ENCODE assay signal across 8 cellular contexts in the genomic region with DNA sequence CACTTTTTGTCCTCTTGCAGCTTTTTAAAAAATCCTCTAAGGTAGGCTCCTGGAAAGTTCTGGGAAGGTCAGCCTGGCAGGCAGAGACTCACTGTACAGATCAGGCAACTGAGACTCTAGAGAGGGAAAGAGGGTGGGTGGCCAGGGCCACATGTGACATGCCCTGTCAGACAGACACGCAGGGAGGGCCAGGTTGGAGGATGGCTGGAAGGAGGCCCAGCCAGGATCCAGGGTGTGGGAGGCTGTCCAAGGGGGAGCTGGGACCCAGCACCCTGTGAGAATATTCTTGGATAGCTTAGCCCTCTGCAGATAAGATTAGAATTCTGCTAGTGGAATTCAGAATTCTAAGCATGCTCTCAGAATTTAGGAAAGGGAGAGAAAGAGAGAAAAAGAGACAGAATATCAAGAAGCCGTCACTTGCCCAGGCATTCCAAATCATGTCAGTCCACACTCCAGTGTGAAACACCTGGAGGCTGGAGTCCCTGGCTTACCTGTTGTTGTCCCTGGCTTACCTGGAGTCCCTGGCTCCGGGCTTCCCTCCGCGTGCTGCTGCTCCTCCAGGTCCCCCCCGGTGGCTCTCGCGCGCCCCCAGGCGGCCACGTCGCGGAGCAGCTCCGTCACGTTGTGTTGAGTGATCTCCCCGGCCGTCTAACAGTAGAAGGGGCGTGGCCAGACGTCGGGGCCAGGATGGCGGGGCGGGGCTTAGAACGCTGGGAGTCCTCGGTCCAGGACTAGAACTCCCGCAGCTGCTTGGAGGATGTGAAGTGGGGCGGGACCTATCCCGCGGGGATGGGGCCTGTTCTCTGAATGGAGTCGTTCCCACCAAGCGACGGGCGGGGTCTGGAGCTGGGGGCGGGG. TPM values are rescaled to one million over a fixed set of nuclear protein-coding genes. Genes with fewer than 3 reads are reported as not detected.
A peak's percentile ranks its signal among the peaks of the same experiment; 100 is the strongest.
DNase-seq lines count a peak whose midpoint lies in the region; ATAC-seq and TF ChIP-seq lines count a peak whose summit lies in the region.

No MANE protein-coding gene starts in this region.

- no peaks in the 10 kb centered on the region for H3K9me3 Mint-ChIP-seq in activated CD8-positive, alpha-beta T cell treated with anti-CD3 and anti-CD28 coated beads, Interleukin-2, amount 10 ng/mL, durations not matched to agents 7 days and 5 days (ENCODE audit: insufficient read depth)
- no peaks in the 10 kb centered on the region for H3K9me3 Mint-ChIP-seq in memory B cell

- no peaks in the 10 kb centered on the region for H3K36me3 ChIP-seq in HUES6 (ENCODE audit: control insufficient read depth, insufficient read depth, low read length)

- POLR2A ChIA-PET in activated CD8-positive, alpha-beta T cell treated with anti-CD3 and anti-CD28 coated beads, Interleukin-2, amount 10 ng/mL, durations not matched to agents 7 days and 5 days (lab: Charles Lee): interaction anchor here (0.5 to 0.6 kb wide), 2 partner anchors 97 to 511 kb away, joined by 3 read pairs; a partner anchor contains a TSS

- no peak overlapping the region for H3K27ac ChIP-seq in HUES6 (ENCODE audit: low read depth, low read length)

- H3K9me3 ChIP-seq in HUES6 (ENCODE audit: control insufficient read depth, insufficient read depth, low read depth, low read length): no peaks in the 10 kb centered on the region

- H3K4me3 ChIP-seq in GM12865 (ENCODE audit: low read depth, low read length): no peak overlapping the region
- H3K4me3 ChIP-seq in HUES6 (ENCODE audit: low read depth, low read length): peak overlapping the region; percentile 60

- H3K9ac ChIP-seq in HUES6 (ENCODE audit: low read length): no peak overlapping the region

- ATAC-seq in activated CD8-positive, alpha-beta T cell treated with anti-CD3 and anti-CD28 coated beads, Interleukin-2, amount 10 ng/mL, durations not matched to agents 7 days and 5 days: peak; percentile 94
- ATAC-seq in memory B cell (ENCODE audit: low read depth): peak; percentile 90
- no peak for ATAC-seq in HG03378 (IDR thresholded peaks at IDR 0.05; ENCODE audit: unreplicated experiment)

- peaks cover 25% of the 10 kb centered on the region for H3K4me1 ChIP-seq in HUES6 (ENCODE audit: control insufficient read depth, insufficient read depth, low read length)

- H3K36me3 Mint-ChIP-seq in activated CD8-positive, alpha-beta T cell treated with anti-CD3 and anti-CD28 coated beads, Interleukin-2, amount 10 ng/mL, durations not matched to agents 7 days and 5 days (ENCODE audit: low read depth): no peaks in the 10 kb centered on the region
- H3K36me3 Mint-ChIP-seq in memory B cell: peaks cover 2% of the 10 kb centered on the region

- DNase-seq in GM12865 (ENCODE audit: low read depth) (peak; percentile 90), NOMO-1 treated with dmso at 0.1 percent for 144 hours (lab: John Stamatoyannopoulos, UW; ENCODE audit: unreplicated experiment) (peak; percentile 88), ecto neural progenitor cell (ENCODE audit: low spot score) (peak; percentile 96), memory B cell (ENCODE audit: low spot score in 2 of 2) (peak; percentile 76 to 80)
- DNase-seq in activated CD8-positive, alpha-beta T cell treated with anti-CD3 and anti-CD28 coated beads, Interleukin-2, amount 10 ng/mL, durations not matched to agents 7 days and 5 days: peak; percentile 93
- DNase-seq in stimulated activated CD8-positive, alpha-beta memory T cell treated with anti-CD3 and anti-CD28 coated beads, Interleukin-2, amount 100 ng/mL, for 1 hour (ENCODE audit: low read depth in 2 of 2): peak; percentile 64 to 72

- H3K4me3 Mint-ChIP-seq in activated CD8-positive, alpha-beta T cell treated with anti-CD3 and anti-CD28 coated beads, Interleukin-2, amount 10 ng/mL, durations not matched to agents 7 days and 5 days: no peak overlapping the region
- no peak overlapping the region for H3K4me3 Mint-ChIP-seq in memory B cell

- peaks cover 31% of the 10 kb centered on the region for H3K27me3 ChIP-seq in HUES6 (ENCODE audit: control insufficient read depth, insufficient read depth, low read length)

- peak; percentile 91 for TF ChIP-seq CTCF in GM12865 (IDR thresholded peaks at IDR 0.05; ENCODE audit: insufficient read depth, low read depth, low read length, missing control alignments)

- peaks cover 29% of the 10 kb centered on the region for H3K27me3 Mint-ChIP-seq in activated CD8-positive, alpha-beta T cell treated with anti-CD3 and anti-CD28 coated beads, Interleukin-2, amount 10 ng/mL, durations not matched to agents 7 days and 5 days (ENCODE audit: low read depth)
- peaks cover 35% of the 10 kb centered on the region for H3K27me3 Mint-ChIP-seq in memory B cell

- CTCF ChIA-PET in activated CD8-positive, alpha-beta T cell treated with anti-CD3 and anti-CD28 coated beads, Interleukin-2, amount 10 ng/mL, durations not matched to agents 7 days and 5 days (lab: Charles Lee): interaction anchor here (0.8 to 3.1 kb wide), 20 partner anchors 9 to 712 kb away, joined by 3 to 22 read pairs (median 5); a partner anchor contains a TSS

- no peak overlapping the region for H3K27ac Mint-ChIP-seq in activated CD8-positive, alpha-beta T cell treated with anti-CD3 and anti-CD28 coated beads, Interleukin-2, amount 10 ng/mL, durations not matched to agents 7 days and 5 days
- H3K27ac Mint-ChIP-seq in memory B cell: no peak overlapping the region

- peaks cover 13% of the 10 kb centered on the region for H3K4me1 Mint-ChIP-seq in activated CD8-positive, alpha-beta T cell treated with anti-CD3 and anti-CD28 coated beads, Interleukin-2, amount 10 ng/mL, durations not matched to agents 7 days and 5 days (ENCODE audit: low read depth)
- H3K4me1 Mint-ChIP-seq in memory B cell: peaks cover 4% of the 10 kb centered on the region

RNA-seq across cellular contexts. Expression of a gene that starts 2.8 kb away (rescaled TPM):
- total RNA-seq in activated CD8-positive, alpha-beta T cell treated with anti-CD3 and anti-CD28 coated beads, Interleukin-2, amount 10 ng/mL, durations not matched to agents 7 days and 5 days: not detected

RNA-seq across cellular contexts. Expression of a gene that starts 6.1 kb away (rescaled TPM):
- total RNA-seq in activated CD8-positive, alpha-beta T cell treated with anti-CD3 and anti-CD28 coated beads, Interleukin-2, amount 10 ng/mL, durations not matched to agents 7 days and 5 days: under 1 TPM; 0.21 to 0.23 TPM

RNA-seq across cellular contexts. Expression of a gene that starts 11.4 kb away (rescaled TPM):
- total RNA-seq in activated CD8-positive, alpha-beta T cell treated with anti-CD3 and anti-CD28 coated beads, Interleukin-2, amount 10 ng/mL, durations not matched to agents 7 days and 5 days: not detected

RNA-seq across cellular contexts. Expression of a gene that starts 19.7 kb away (rescaled TPM):
- 1 to 10 TPM in 1 of 2 experiments, under 1 TPM in 1; 0.47 to 1.3 TPM for total RNA-seq in activated CD8-positive, alpha-beta T cell treated with anti-CD3 and anti-CD28 coated beads, Interleukin-2, amount 10 ng/mL, durations not matched to agents 7 days and 5 days

RNA-seq across cellular contexts. Expression of a gene that starts 42.9 kb away (rescaled TPM):
- 100 to 1,000 TPM; 137 to 142 TPM for total RNA-seq in activated CD8-positive, alpha-beta T cell treated with anti-CD3 and anti-CD28 coated beads, Interleukin-2, amount 10 ng/mL, durations not matched to agents 7 days and 5 days
